In the genomic region with DNA sequence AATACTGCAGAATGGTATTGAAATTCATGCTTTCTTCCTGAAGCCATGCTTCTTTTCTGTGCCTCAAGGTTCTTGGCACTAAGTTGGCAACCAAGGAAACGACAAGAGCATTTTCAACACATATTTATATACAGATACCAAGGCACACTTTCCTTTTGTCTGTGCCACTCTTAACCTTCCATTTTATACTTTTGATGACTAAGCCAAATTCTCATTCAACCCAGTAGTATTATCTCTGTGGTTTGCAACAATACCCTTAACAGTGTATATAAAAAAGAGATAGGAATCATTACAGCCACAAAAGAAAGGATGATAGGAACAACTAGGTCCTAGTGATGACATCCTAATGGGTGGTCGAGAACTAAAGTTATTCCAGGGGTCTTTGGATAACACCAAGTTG, we compare ENCODE assay signal across 10 cellular contexts. TPM values are rescaled to one million over a fixed set of nuclear protein-coding genes. Genes with fewer than 3 reads are reported as not detected.
"Had no signal": no experiment of that assay in that cellular context is flagged by ENCODE, and none has a peak within 500 bp of the region (broad histone marks: within the 10 kb centered on the region; RNA-seq: fewer than 3 reads in every experiment).

No MANE protein-coding gene starts in this region.

- H3K27ac ChIP-seq: GM23248 had no signal

- H2AFZ ChIP-seq: GM23248 had no signal

- ATAC-seq: HCT116, K562 had no signal

- H3K4me3 ChIP-seq: GM23248, HAP-1, K562 had no signal

- H3K9me3 ChIP-seq: HAP-1 had no signal

- H3K4me1 ChIP-seq: HAP-1 had no signal

- H3K36me3 ChIP-seq: HAP-1 had no signal

- FAIRE-seq: HTR-8/SVneo, K562 had no signal

- H3K9ac ChIP-seq: GM23248 had no signal

- DNase-seq: GM23248, GOT3, H7, HFFc6, KG1 had no signal

RNA-seq across cellular contexts. Expression of a gene that starts 36.0 kb away (rescaled TPM):
- total RNA-seq: GM23248, HFFc6, HT-29, K562 had no signal
- polyA plus RNA-seq: GM23248, K562 had no signal
